8 cellular contexts compared by ENCODE assay signal in the genomic region with DNA sequence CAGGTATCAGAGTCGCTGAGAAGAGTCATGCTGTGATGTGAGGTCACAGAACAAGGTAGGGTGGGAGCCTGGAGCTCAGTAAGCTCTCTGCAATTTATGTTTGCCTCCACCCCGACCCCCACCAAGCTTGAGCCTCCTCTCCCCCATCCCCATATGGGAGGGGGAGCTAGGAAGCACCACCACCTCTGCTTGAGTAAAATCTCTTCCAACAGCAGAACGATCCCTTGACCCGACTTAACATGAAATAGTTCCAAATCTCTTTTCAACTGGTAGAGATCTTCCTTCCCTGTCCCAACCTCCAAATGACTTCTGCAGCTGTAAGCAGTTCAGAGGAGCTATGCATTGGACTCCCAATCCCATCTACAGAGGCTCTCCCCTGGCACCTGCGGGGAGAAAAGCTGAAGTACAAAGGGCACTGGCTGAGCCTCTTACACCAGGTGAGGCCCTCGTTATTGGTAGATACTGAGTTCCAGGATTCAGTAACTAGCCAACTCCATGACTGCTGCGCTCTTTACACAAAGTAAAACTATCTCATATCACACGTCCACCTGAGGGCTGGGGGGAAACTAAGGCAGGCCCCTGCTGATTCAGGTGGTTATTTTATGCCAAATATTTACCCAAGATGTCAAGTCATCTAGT. TPM values are rescaled to one million over a fixed set of nuclear protein-coding genes. Genes with fewer than 3 reads are reported as not detected.
DNase-seq lines count a peak whose midpoint lies in the region; ATAC-seq, FAIRE-seq and TF ChIP-seq lines count a peak whose summit lies in the region.

No MANE protein-coding gene starts in this region.

- H4K20me1 ChIP-seq in DND-41 (ENCODE audit: insufficient read depth, low read length) (peaks cover 44% of the 10 kb centered on the region), Loucy (ENCODE audit: insufficient read depth, low read length, poor library complexity, severe bottlenecking) (peaks cover 50% of the 10 kb centered on the region), HepG2 (ENCODE audit: insufficient read depth, low read length) (peaks cover 42% of the 10 kb centered on the region)

- H3F3A ChIP-seq in Loucy (ENCODE audit: low read depth): peaks cover 14% of the 10 kb centered on the region

- no peak for TF ChIP-seq EP300 in HepG2 (IDR thresholded peaks at IDR 0.05; ENCODE audit: low read depth in 2 of 2, low read length in 2 of 2)
- TF ChIP-seq EP300 in HepG2 (CRISPR knock-in tag; IDR thresholded peaks at IDR 0.05; ENCODE audit: borderline replicate concordance): no peak
- no peak for TF ChIP-seq EP300 in transverse colon (IDR thresholded peaks at IDR 0.05; ENCODE audit: low read depth)

- peaks cover 24% of the 10 kb centered on the region for H3K4me1 ChIP-seq in DND-41 (ENCODE audit: insufficient read depth, low read length)
- peaks cover 26% of the 10 kb centered on the region for H3K4me1 ChIP-seq in Loucy (ENCODE audit: insufficient read depth, low read length, poor library complexity, severe bottlenecking)
- H3K4me1 ChIP-seq in ascending aorta: peaks cover 0 to 3% of the 10 kb centered on the region in 2 donors
- peaks cover 45% of the 10 kb centered on the region for H3K4me1 ChIP-seq in HepG2 (ENCODE audit: insufficient read depth, low read length)
- H3K4me1 ChIP-seq in transverse colon: peaks cover 7 to 23% (median 13%) of the 10 kb centered on the region in 4 donors

- DNase-seq in DND-41 (peak; percentile 43), ascending aorta (ENCODE audit: low spot score in 2 of 2) (no peak), HepG2 (ENCODE audit: low spot score) (peak; percentile 63), transverse colon (peak; percentile 48), NCI-H1436 treated with DMSO at 0.1 percent for 48 hours (lab: John Stamatoyannopoulos, UW) (no peak), KBM-7 (no peak)

- H3K36me3 ChIP-seq in DND-41 (ENCODE audit: insufficient read depth, low read length) (peaks cover 40% of the 10 kb centered on the region), Loucy (ENCODE audit: insufficient read depth, low read length) (peaks cover 39% of the 10 kb centered on the region), ascending aorta (peaks cover 40 to 46% of the 10 kb centered on the region in 2 donors), HepG2 (replicated peaks in 1 of 2; ENCODE audit: control insufficient read depth in 1 of 2, insufficient read depth in 2 of 2, low read length in 2 of 2) (peaks cover 14 to 23% of the 10 kb centered on the region in 2 experiments), transverse colon (peaks cover 0 to 24% (median 17%) of the 10 kb centered on the region in 4 donors)

- H3K27ac ChIP-seq in DND-41 (ENCODE audit: low read length) (peak overlapping the region; percentile 81), ascending aorta (peak overlapping the region; percentile 17 to 90), HepG2 (ENCODE audit: extremely low read length, insufficient read depth, low read length) (no peak overlapping the region), transverse colon (peak overlapping the region; percentile 99 to 100 (median 100))

- TF ChIP-seq CTCF in DND-41 (IDR thresholded peaks at IDR 0.05; ENCODE audit: borderline replicate concordance, extremely low read depth, low read length, poor library complexity, severe bottlenecking) (no peak), Loucy (conservative IDR thresholded peaks at IDR 0.05; ENCODE audit: low read length) (no peak), ascending aorta (IDR thresholded peaks at IDR 0.05) (no peak), HepG2 (CRISPR knock-in tag; IDR thresholded peaks at IDR 0.05) (no peak), transverse colon (IDR thresholded peaks at IDR 0.05) (no peak)

- POLR2A ChIA-PET in HepG2 (lab: Yijun Ruan, JAX): interaction anchor here (0.6 to 3.1 kb wide), 9 partner anchors 9 to 114 kb away, joined by 3 to 16 read pairs (median 4); partner anchors contain the start of genes BAHCC1 and FAAP100

- intact Hi-C loops in ascending aorta (cut with DNase I) (no loop called here), HepG2 (cut with micrococcal nuclease; ENCODE audit: unreplicated experiment) (no loop called here), transverse colon (cut with DNase I; ENCODE audit: low total_unique reads) (no loop called here)

- no peaks in the 10 kb centered on the region for H3K9me2 ChIP-seq in Loucy (replicated peaks; ENCODE audit: low read depth, low read length)

- TF ChIP-seq POLR2A in HepG2 (IDR thresholded peaks at IDR 0.05; ENCODE audit: insufficient read depth in 1 of 2, low read depth in 2 of 2, low read length in 2 of 2): peak; percentile 59 to 81
- peak; percentile 44 for TF ChIP-seq POLR2A in transverse colon (IDR thresholded peaks at IDR 0.05)

- 43% methylated on average over 8 of the region's 8 CpGs for WGBS in HepG2 (ENCODE audit: low lambda C conversion rate)
- WGBS in transverse colon (ENCODE audit: low coverage in 1 of 2), 2 donors: 19% methylated on average over 8 of the region's 8 CpGs; no CpG with 5 or more reads in 1 of the 2 donors

- FAIRE-seq in HepG2 (lab: Jason Lieb, UNC): peak; percentile 51

- H3K4me2 ChIP-seq in DND-41 (ENCODE audit: insufficient read depth, low read length) (peak overlapping the region; percentile 87), Loucy (ENCODE audit: low read depth, low read length, poor library complexity, severe bottlenecking) (peak overlapping the region; percentile 84), HepG2 (ENCODE audit: low read depth, low read length) (peak overlapping the region; percentile 82)

- in situ Hi-C loops in HepG2 (cut with HindIII; ENCODE audit: extremely low pct_ligation_motif_present, low pct_unique_long_range_greater_than_20kb): no loop called here
- in situ Hi-C loops in transverse colon (cut with MboI; ENCODE audit: low pct_ligation_motif_present in 1 of 4, low pct_unique_long_range_greater_than_20kb in 1 of 4, low sequenced_read_pairs in 3 of 4): no loop called here
- in situ Hi-C loops in KBM-7 (cut with MboI; ENCODE audit: low pct_unique_long_range_greater_than_20kb, low sequenced_read_pairs): no loop called here

- no TSS peak for BruUV-seq in HepG2 (replicated peaks; lab: Mats Ljungman, UMichigan)

- H3K9me3 ChIP-seq in DND-41 (ENCODE audit: insufficient read depth, low read length, severe bottlenecking): no peaks in the 10 kb centered on the region
- no peaks in the 10 kb centered on the region for H3K9me3 ChIP-seq in Loucy (ENCODE audit: insufficient read depth, low read depth, low read length)
- H3K9me3 ChIP-seq in ascending aorta: no peaks in the 10 kb centered on the region
- H3K9me3 ChIP-seq in HepG2 (ENCODE audit: low read length): no peaks in the 10 kb centered on the region
- H3K9me3 ChIP-seq in transverse colon: no peaks in the 10 kb centered on the region

- TF ChIP-seq RAD21 in HepG2 (CRISPR knock-in tag; IDR thresholded peaks at IDR 0.05): no peak; the same call in 1 of the 2 replicates

- ATAC-seq in DND-41 (ENCODE audit: insufficient read depth, low read depth): no peak
- no peak for ATAC-seq in HepG2
- no peak for ATAC-seq in HG03196 (IDR thresholded peaks at IDR 0.05; ENCODE audit: unreplicated experiment)

- H2AFZ ChIP-seq in DND-41 (ENCODE audit: low read depth, low read length) (no peak overlapping the region), Loucy (ENCODE audit: low read length) (no peak overlapping the region), HepG2 (ENCODE audit: low read length) (no peak overlapping the region)

- H3K4me3 ChIP-seq in DND-41 (ENCODE audit: low read depth in 1 of 2, low read length in 2 of 2) (peak overlapping the region; percentile 80 to 92; a peak in 3 of 4 replicates), Loucy (ENCODE audit: low read length, poor library complexity, severe bottlenecking) (peak overlapping the region; percentile 97), ascending aorta (peak overlapping the region; percentile 81 to 96), HepG2 (replicated peaks in 1 of 3; ENCODE audit: insufficient read depth in 1 of 3, low read depth in 2 of 3, low read length in 3 of 3) (peak overlapping the region; percentile 9 to 90 (median 75); a peak in 4 of 6 replicates), transverse colon (peak overlapping the region in 3 of 4 donors; percentile 82 to 87 (median 86))

- CTCF ChIA-PET in HepG2 (lab: Yijun Ruan, JAX; ENCODE audit: low intra/inter-chr PET ratio, low total read pairs): no interaction called here

- H3K9ac ChIP-seq in DND-41 (ENCODE audit: low read depth, low read length) (peak overlapping the region; percentile 99), Loucy (ENCODE audit: low read depth, low read length, poor library complexity, severe bottlenecking) (peak overlapping the region; percentile 100), HepG2 (ENCODE audit: insufficient read depth, low read depth, low read length) (no peak overlapping the region)

- no peaks in the 10 kb centered on the region for H3K27me3 ChIP-seq in DND-41 (ENCODE audit: insufficient read depth, low read length, poor library complexity)
- H3K27me3 ChIP-seq in Loucy (ENCODE audit: insufficient read depth, low read length, poor library complexity, severe bottlenecking): peaks cover 30% of the 10 kb centered on the region
- H3K27me3 ChIP-seq in ascending aorta: no peaks in the 10 kb centered on the region
- H3K27me3 ChIP-seq in HepG2 (ENCODE audit: control insufficient read depth in 1 of 2, insufficient read depth in 2 of 2, low read length in 2 of 2): peaks cover 0 to 5% of the 10 kb centered on the region in 2 experiments; a peak in 1 of 5 replicates
- no peaks in the 10 kb centered on the region for H3K27me3 ChIP-seq in transverse colon

- H3K79me2 ChIP-seq in DND-41 (ENCODE audit: insufficient read depth, low read length): peaks cover 55% of the 10 kb centered on the region
- peaks cover 67% of the 10 kb centered on the region for H3K79me2 ChIP-seq in Loucy (ENCODE audit: insufficient read depth, low read length)
- H3K79me2 ChIP-seq in HepG2 (ENCODE audit: insufficient read depth, low read length): peaks cover 26% of the 10 kb centered on the region

RNA-seq across cellular contexts. Expression of gene ACTG1, which starts 3.4 kb away (rescaled TPM):
- total RNA-seq in ascending aorta (6,075 TPM), HepG2 (2016; rRNA removed; fragmentation: Illumina TruSeq; extraction: Trizol) (973 and 1,028 TPM in 2 replicates), transverse colon (1,000 to 10,000 TPM; 2,099 to 4,882 (median 4,009) TPM)
- 361 and 399 TPM in 2 replicates for total RNA-seq in HepG2 (2016; cell fraction: cytosol; rRNA removed; fragmentation: Illumina TruSeq; extraction: Trizol; ENCODE audit: low read depth)
- 848 and 989 TPM in 2 replicates for total RNA-seq in HepG2 (2016; cell fraction: insoluble cytoplasmic fraction; rRNA removed; fragmentation: Illumina TruSeq; extraction: Trizol)
- 986 and 1,002 TPM in 2 replicates for total RNA-seq in HepG2 (2016; cell fraction: membrane; rRNA removed; fragmentation: Illumina TruSeq; extraction: Trizol)
- 479 and 519 TPM in 2 replicates for total RNA-seq in HepG2 (2016; cell fraction: nucleus; rRNA removed; fragmentation: Illumina TruSeq; extraction: Trizol)
- polyA plus RNA-seq in HepG2 (2011; rRNA removed): 1,138 and 1,217 TPM in 2 replicates
- 2,631 and 2,697 TPM in 2 replicates for polyA plus RNA-seq in HepG2 (2011; cell fraction: cytosol; rRNA removed)
- 3,693 and 3,967 TPM in 2 replicates for polyA plus RNA-seq in HepG2 (2011; cell fraction: nucleus; rRNA removed)
- 1,881 and 2,139 TPM in 2 replicates for polyA plus RNA-seq in HepG2 (2012)
- polyA plus RNA-seq in HepG2 (2016; cell fraction: cytosol; fragmentation: Illumina TruSeq; extraction: Trizol; ENCODE audit: low read depth): 598 and 619 TPM in 2 replicates
- polyA plus RNA-seq in HepG2 (2016; cell fraction: insoluble cytoplasmic fraction; fragmentation: Illumina TruSeq; extraction: Trizol; ENCODE audit: low read depth): 1,358 and 1,713 TPM in 2 replicates
- 1,224 and 1,364 TPM in 2 replicates for polyA plus RNA-seq in HepG2 (2016; cell fraction: membrane; fragmentation: Illumina TruSeq; extraction: Trizol; ENCODE audit: low read depth)
- polyA plus RNA-seq in HepG2 (2016; cell fraction: nucleus; fragmentation: Illumina TruSeq; extraction: Trizol; ENCODE audit: insufficient read depth, low read depth): 1,038 and 1,070 TPM in 2 replicates
- 750 and 1,581 TPM in 2 replicates for polyA minus RNA-seq in HepG2 (2011; rRNA and poly(A)+ RNA removed; ENCODE audit: low replicate concordance)
- 1,072 and 1,192 TPM in 2 replicates for polyA minus RNA-seq in HepG2 (2011; cell fraction: cytosol; rRNA and poly(A)+ RNA removed)
- 609 and 760 TPM in 2 replicates for polyA minus RNA-seq in HepG2 (2011; cell fraction: nucleus; rRNA and poly(A)+ RNA removed)

RNA-seq across cellular contexts. Expression of gene FSCN2, which starts 19.0 kb away (rescaled TPM):
- not detected for total RNA-seq in ascending aorta
- total RNA-seq in HepG2 (2016; rRNA removed; fragmentation: Illumina TruSeq; extraction: Trizol): not detected in 2 replicates
- not detected in 2 replicates for total RNA-seq in HepG2 (2016; cell fraction: cytosol; rRNA removed; fragmentation: Illumina TruSeq; extraction: Trizol; ENCODE audit: low read depth)
- not detected in 2 replicates for total RNA-seq in HepG2 (2016; cell fraction: insoluble cytoplasmic fraction; rRNA removed; fragmentation: Illumina TruSeq; extraction: Trizol)
- total RNA-seq in HepG2 (2016; cell fraction: membrane; rRNA removed; fragmentation: Illumina TruSeq; extraction: Trizol): not detected in 2 replicates
- not detected in 2 replicates for total RNA-seq in HepG2 (2016; cell fraction: nucleus; rRNA removed; fragmentation: Illumina TruSeq; extraction: Trizol)
- 0.09 and 0.31 TPM in 2 replicates for polyA plus RNA-seq in HepG2 (2011; rRNA removed)
- 0.17 TPM in 2 replicates for polyA plus RNA-seq in HepG2 (2011; cell fraction: cytosol; rRNA removed)
- polyA plus RNA-seq in HepG2 (2011; cell fraction: nucleus; rRNA removed): 2.2 and 2.8 TPM in 2 replicates
- polyA plus RNA-seq in HepG2 (2012): 0.11 and 0.17 TPM in 2 replicates
- polyA plus RNA-seq in HepG2 (2016; cell fraction: cytosol; fragmentation: Illumina TruSeq; extraction: Trizol; ENCODE audit: low read depth): not detected in 2 replicates
- not detected in 2 replicates for polyA plus RNA-seq in HepG2 (2016; cell fraction: insoluble cytoplasmic fraction; fragmentation: Illumina TruSeq; extraction: Trizol; ENCODE audit: low read depth)
- not detected in 2 replicates for polyA plus RNA-seq in HepG2 (2016; cell fraction: membrane; fragmentation: Illumina TruSeq; extraction: Trizol; ENCODE audit: low read depth)
- polyA plus RNA-seq in HepG2 (2016; cell fraction: nucleus; fragmentation: Illumina TruSeq; extraction: Trizol; ENCODE audit: insufficient read depth, low read depth): not detected in 2 replicates
- polyA minus RNA-seq in HepG2 (2011; rRNA and poly(A)+ RNA removed; ENCODE audit: low replicate concordance): 1.5 and 1.9 TPM in 2 replicates
- polyA minus RNA-seq in HepG2 (2011; cell fraction: cytosol; rRNA and poly(A)+ RNA removed): not detected in 2 replicates
- 0.75 and 0.77 TPM in 2 replicates for polyA minus RNA-seq in HepG2 (2011; cell fraction: nucleus; rRNA and poly(A)+ RNA removed)
- total RNA-seq in transverse colon: 10 to 100 TPM in 2 of 4 donors, 1 to 10 TPM in 2; 2.3 to 36.4 (median 17.2) TPM

RNA-seq across cellular contexts. Expression of gene FAAP100, which starts 43.0 kb away (rescaled TPM):
- 75.6 TPM for total RNA-seq in ascending aorta
- 13.9 and 20.8 TPM in 2 replicates for total RNA-seq in HepG2 (2016; rRNA removed; fragmentation: Illumina TruSeq; extraction: Trizol)
- 10.4 and 11.2 TPM in 2 replicates for total RNA-seq in HepG2 (2016; cell fraction: cytosol; rRNA removed; fragmentation: Illumina TruSeq; extraction: Trizol; ENCODE audit: low read depth)
- 11.4 and 20.4 TPM in 2 replicates for total RNA-seq in HepG2 (2016; cell fraction: insoluble cytoplasmic fraction; rRNA removed; fragmentation: Illumina TruSeq; extraction: Trizol)
- 23.6 and 25.4 TPM in 2 replicates for total RNA-seq in HepG2 (2016; cell fraction: membrane; rRNA removed; fragmentation: Illumina TruSeq; extraction: Trizol)
- total RNA-seq in HepG2 (2016; cell fraction: nucleus; rRNA removed; fragmentation: Illumina TruSeq; extraction: Trizol): 19.0 and 22.7 TPM in 2 replicates
- polyA plus RNA-seq in HepG2 (2011; rRNA removed): 7.6 and 11.1 TPM in 2 replicates
- 6.5 and 11.8 TPM in 2 replicates for polyA plus RNA-seq in HepG2 (2011; cell fraction: cytosol; rRNA removed)
- 37.4 and 38.6 TPM in 2 replicates for polyA plus RNA-seq in HepG2 (2011; cell fraction: nucleus; rRNA removed)
- 9.3 and 10.7 TPM in 2 replicates for polyA plus RNA-seq in HepG2 (2012)
- polyA plus RNA-seq in HepG2 (2016; cell fraction: cytosol; fragmentation: Illumina TruSeq; extraction: Trizol; ENCODE audit: low read depth): 6.1 and 6.4 TPM in 2 replicates
- 13.7 and 17.1 TPM in 2 replicates for polyA plus RNA-seq in HepG2 (2016; cell fraction: insoluble cytoplasmic fraction; fragmentation: Illumina TruSeq; extraction: Trizol; ENCODE audit: low read depth)
- 14.4 and 16.7 TPM in 2 replicates for polyA plus RNA-seq in HepG2 (2016; cell fraction: membrane; fragmentation: Illumina TruSeq; extraction: Trizol; ENCODE audit: low read depth)
- polyA plus RNA-seq in HepG2 (2016; cell fraction: nucleus; fragmentation: Illumina TruSeq; extraction: Trizol; ENCODE audit: insufficient read depth, low read depth): 43.7 and 45.9 TPM in 2 replicates
- polyA minus RNA-seq in HepG2 (2011; rRNA and poly(A)+ RNA removed; ENCODE audit: low replicate concordance): 13.6 and 27.9 TPM in 2 replicates
- 7.7 and 8.2 TPM in 2 replicates for polyA minus RNA-seq in HepG2 (2011; cell fraction: cytosol; rRNA and poly(A)+ RNA removed)
- 22.8 and 26.2 TPM in 2 replicates for polyA minus RNA-seq in HepG2 (2011; cell fraction: nucleus; rRNA and poly(A)+ RNA removed)
- 10 to 100 TPM; 26.2 to 90.5 (median 37.4) TPM for total RNA-seq in transverse colon

Comparison
In these comparisons a context has a peak if more than half of its experiments do, and no peak if none do; other contexts are left out.
1. DNase-seq: peak in DND-41 (single experiment), HepG2 (single experiment) and transverse colon (single experiment); none in ascending aorta (0 of 2), NCI-H1436 treated with DMSO at 0.1 percent for 48 hours (single experiment) and KBM-7 (single experiment).
2. Peak in every context shown above with its lines, with median percentiles within 50 percentile points of each other: H3K4me2 ChIP-seq and H3K4me3 ChIP-seq.